In genomic region chr16:57539072-57539796, GRCh38 we compare ENCODE assay signal across 10 cellular contexts. TPM values are rescaled to one million over a fixed set of nuclear protein-coding genes. Genes with fewer than 3 reads are reported as not detected.
DNase-seq lines count a peak whose midpoint lies in the region; ATAC-seq, FAIRE-seq and TF ChIP-seq lines count a peak whose summit lies in the region.
"Had no signal": no experiment of that assay in that cellular context is flagged by ENCODE, and none has a peak within 500 bp of the region (broad histone marks: within the 10 kb centered on the region; RNA-seq: fewer than 3 reads in every experiment).

No MANE protein-coding gene starts in this region.

- DNase-seq in GM13977 (ENCODE audit: low spot score): peak; percentile 57
- DNase-seq in astrocyte (ENCODE audit: low read depth): no peak
- no peak for DNase-seq in H7
- no peak for DNase-seq in amygdala (lab: John Stamatoyannopoulos, UW)
- DNase-seq in amniotic stem cell (lab: John Stamatoyannopoulos, UW): no peak
- no peak for DNase-seq in DMS79 (lab: John Stamatoyannopoulos, UW)

- H3K27me3 ChIP-seq in astrocyte (ENCODE audit: insufficient read depth, low read length) (peaks cover 12% of the 10 kb centered on the region), H7 (ENCODE audit: control insufficient read depth, insufficient read depth, low read length) (peaks cover 4% of the 10 kb centered on the region)

- H3K4me3 ChIP-seq in astrocyte (ENCODE audit: insufficient read depth, low read depth, low read length) (no peak overlapping the region), H7 (ENCODE audit: insufficient read depth, low read depth, low read length) (no peak overlapping the region)

- in situ Hi-C loops in GM13977 (cut with MboI; ENCODE audit: low pct_unique_long_range_greater_than_20kb, low sequenced_read_pairs, unreplicated experiment): no loop called here

- FAIRE-seq in astrocyte (lab: Jason Lieb, UNC): peak; percentile 54

- peaks cover 4% of the 10 kb centered on the region for H4K20me1 ChIP-seq in astrocyte (ENCODE audit: insufficient read depth, low read length)

- H3K36me3 Mint-ChIP-seq in astrocyte (ENCODE audit: low read depth, unreplicated experiment): no peaks in the 10 kb centered on the region
- H3K36me3 Mint-ChIP-seq: mesothelial cell of epicardium had no signal

- H2AFZ ChIP-seq in astrocyte (ENCODE audit: low read depth, low read length): no peak overlapping the region

- H3K79me2 ChIP-seq in astrocyte (ENCODE audit: insufficient read depth, low read length): peaks cover 5% of the 10 kb centered on the region

- no peak overlapping the region for H3K4me2 ChIP-seq in astrocyte (ENCODE audit: low read length)

- peak; percentile 41 for ATAC-seq in GM21390 (IDR thresholded peaks at IDR 0.05; ENCODE audit: unreplicated experiment)
- ATAC-seq in HG03521 (IDR thresholded peaks at IDR 0.05; ENCODE audit: unreplicated experiment): peak; percentile 26

- no peak overlapping the region for H3K4me3 Mint-ChIP-seq in astrocyte (ENCODE audit: unreplicated experiment)
- H3K4me3 Mint-ChIP-seq: mesothelial cell of epicardium had no signal

- no peak overlapping the region for H3K27ac Mint-ChIP-seq in astrocyte (ENCODE audit: unreplicated experiment)
- H3K27ac Mint-ChIP-seq: mesothelial cell of epicardium had no signal

- no peak overlapping the region for H3K27ac ChIP-seq in astrocyte (ENCODE audit: low read depth, low read length)

- peaks cover 7% of the 10 kb centered on the region for H3K4me1 ChIP-seq in astrocyte (ENCODE audit: insufficient read depth, low read length)

- H3K36me3 ChIP-seq in astrocyte (ENCODE audit: insufficient read depth, low read length): no peaks in the 10 kb centered on the region
- no peaks in the 10 kb centered on the region for H3K36me3 ChIP-seq in H7 (replicated peaks; ENCODE audit: control insufficient read depth, insufficient read depth, low read length)

- H3K9me3 ChIP-seq in astrocyte (ENCODE audit: insufficient read depth, low read depth, low read length): no peaks in the 10 kb centered on the region

- H3K9me3 Mint-ChIP-seq in astrocyte (ENCODE audit: unreplicated experiment): no peaks in the 10 kb centered on the region
- H3K9me3 Mint-ChIP-seq: mesothelial cell of epicardium had no signal

- H3K27me3 Mint-ChIP-seq in astrocyte (ENCODE audit: low read depth, unreplicated experiment): peaks cover 33% of the 10 kb centered on the region

- H3K4me1 Mint-ChIP-seq in astrocyte (ENCODE audit: low read depth, unreplicated experiment): peaks cover 10% of the 10 kb centered on the region

- H3K9ac ChIP-seq in astrocyte (ENCODE audit: low read length): no peak overlapping the region

- TF ChIP-seq CTCF in GM13977 (IDR thresholded peaks at IDR 0.05; ENCODE audit: extremely low read depth, insufficient read depth, missing control alignments): no peak
- TF ChIP-seq CTCF in astrocyte (IDR thresholded peaks at IDR 0.05; ENCODE audit: insufficient read depth, low read depth, low read length): no peak

RNA-seq across cellular contexts. Expression of gene CCDC102A, which starts 2.9 kb away (rescaled TPM):
- 7.8 and 8.8 TPM in 2 replicates for total RNA-seq in astrocyte
- total RNA-seq in H7 (2014; rRNA removed; shearing (Covaris generic)): 9.3 and 10.4 TPM in 2 replicates

RNA-seq across cellular contexts. Expression of gene ADGRG5, which starts 3.2 kb away (rescaled TPM):
- 0.09 and 0.12 TPM in 2 replicates for total RNA-seq in astrocyte
- total RNA-seq in H7 (2014; rRNA removed; shearing (Covaris generic)): 6.2 and 6.4 TPM in 2 replicates
- total RNA-seq: dermis microvascular lymphatic vessel endothelial cell had no signal

RNA-seq across cellular contexts. Expression of gene DOK4, which starts 52.9 kb away (rescaled TPM):
- 25.5 and 28.4 TPM in 2 replicates for total RNA-seq in astrocyte
- 15.3 and 15.7 TPM in 2 replicates for total RNA-seq in H7 (2014; rRNA removed; shearing (Covaris generic))
